In genomic region chr20:47927944-47928343, GRCh38 we compare ENCODE assay signal across 26 cellular contexts.
DNase-seq lines count a peak whose midpoint lies in the region; ATAC-seq and TF ChIP-seq lines count a peak whose summit lies in the region.
"Had no signal": no experiment of that assay in that cellular context is flagged by ENCODE, and none has a peak within 500 bp of the region (broad histone marks: within the 10 kb centered on the region; RNA-seq: fewer than 3 reads in every experiment).

No MANE protein-coding gene starts in this region.

- TF ChIP-seq EP300 in suprapubic skin (IDR thresholded peaks at IDR 0.05), result no peak

- H3K9me3 ChIP-seq in RWPE2 (ENCODE audit: severe bottlenecking) (no peaks in the 10 kb centered on the region), suprapubic skin (no peaks in the 10 kb centered on the region)
- H3K9me3 ChIP-seq: colonic mucosa, heart left ventricle, neutrophil, upper lobe of right lung had no signal

- TF ChIP-seq CTCF in RWPE2 (IDR thresholded peaks at IDR 0.05; ENCODE audit: poor library complexity, severe bottlenecking), result no peak
- TF ChIP-seq CTCF in suprapubic skin (IDR thresholded peaks at IDR 0.05), result no peak

- H3K27ac ChIP-seq in RWPE2 (ENCODE audit: poor library complexity, severe bottlenecking), result peak overlapping the region; percentile 99
- peak overlapping the region; percentile 72 for H3K27ac ChIP-seq in suprapubic skin
- H3K27ac ChIP-seq: colonic mucosa, heart left ventricle, KMS-11, neutrophil, upper lobe of right lung had no signal

- H3K36me3 ChIP-seq in RWPE2 (ENCODE audit: low read depth) (no peaks in the 10 kb centered on the region), suprapubic skin (no peaks in the 10 kb centered on the region)
- H3K36me3 ChIP-seq: colonic mucosa, heart left ventricle, neutrophil, SJCRH30, upper lobe of right lung had no signal

- TF ChIP-seq POLR2A in suprapubic skin (IDR thresholded peaks at IDR 0.05), result no peak

- peak; percentile 45 for ATAC-seq in RWPE2 (ENCODE audit: low read depth)
- ATAC-seq in esophagus mucosa, result peak; percentile 40
- ATAC-seq in GM21825 (IDR thresholded peaks at IDR 0.05; ENCODE audit: unreplicated experiment), result no peak
- no peak for ATAC-seq in HG03520 (IDR thresholded peaks at IDR 0.05; ENCODE audit: unreplicated experiment)
- ATAC-seq: GM23338, heart left ventricle, left lobe of liver, upper lobe of right lung had no signal

- no peaks in the 10 kb centered on the region for H3K27me3 ChIP-seq in RWPE2 (ENCODE audit: insufficient read depth, poor library complexity, severe bottlenecking)
- peaks cover 13% of the 10 kb centered on the region for H3K27me3 ChIP-seq in suprapubic skin
- H3K27me3 ChIP-seq: colonic mucosa, SJCRH30 had no signal

- H3K4me3 ChIP-seq in RWPE2 (ENCODE audit: severe bottlenecking), result no peak overlapping the region
- H3K4me3 ChIP-seq in suprapubic skin, result no peak overlapping the region
- H3K4me3 ChIP-seq: colonic mucosa, GM23338, heart left ventricle, SJCRH30, upper lobe of right lung had no signal

- H3K4me1 ChIP-seq in RWPE2 (ENCODE audit: insufficient read depth, poor library complexity, severe bottlenecking) (peaks cover 49% of the 10 kb centered on the region), suprapubic skin (peaks cover 28% of the 10 kb centered on the region)
- H3K4me1 ChIP-seq: colonic mucosa, heart left ventricle, upper lobe of right lung had no signal

- DNase-seq in SIG-M5 treated with dmso at 0.1 percent for 504 hours (lab: John Stamatoyannopoulos, UW; ENCODE audit: unreplicated experiment) (peak; percentile 62), SIG-M5 (lab: John Stamatoyannopoulos, UW) (no peak), RWPE2 (ENCODE audit: low spot score) (peak; percentile 92), suprapubic skin (ENCODE audit: low spot score in 2 of 2) (no peak), iPS-NIHi11 (ENCODE audit: low spot score) (no peak)
- DNase-seq: activated CD4-positive, alpha-beta memory T cell treated with anti-CD3 and anti-CD28 coated beads for 36 hours; activated effector memory CD4-positive, alpha-beta T cell treated with Interleukin-2 at 50 U/mL for 16 hours; AML-193; CD4-positive, alpha-beta memory T cell; colonic mucosa; DMS53; heart left ventricle; mesendoderm; NCI-H2029; NCI-H345; NCI-H774; stimulated activated CD4-positive, alpha-beta T cell treated with anti-CD3 and anti-CD28 coated beads, Interleukin-2, amount 100 ng/mL, for 24 hours; upper lobe of right lung had no signal

Comparison
In these comparisons a context has a peak if more than half of its experiments do, and no peak if none do; other contexts are left out.
1. DNase-seq: peak in SIG-M5 treated with dmso at 0.1 percent for 504 hours (single experiment) and RWPE2 (single experiment); none in SIG-M5 (single experiment), suprapubic skin (0 of 2) and iPS-NIHi11 (single experiment).
2. ATAC-seq: peak in RWPE2 (single experiment) and esophagus mucosa (single experiment); none in GM21825 (single experiment) and HG03520 (single experiment).